ENCODE assay signal across 13 cellular contexts in the genomic region with DNA sequence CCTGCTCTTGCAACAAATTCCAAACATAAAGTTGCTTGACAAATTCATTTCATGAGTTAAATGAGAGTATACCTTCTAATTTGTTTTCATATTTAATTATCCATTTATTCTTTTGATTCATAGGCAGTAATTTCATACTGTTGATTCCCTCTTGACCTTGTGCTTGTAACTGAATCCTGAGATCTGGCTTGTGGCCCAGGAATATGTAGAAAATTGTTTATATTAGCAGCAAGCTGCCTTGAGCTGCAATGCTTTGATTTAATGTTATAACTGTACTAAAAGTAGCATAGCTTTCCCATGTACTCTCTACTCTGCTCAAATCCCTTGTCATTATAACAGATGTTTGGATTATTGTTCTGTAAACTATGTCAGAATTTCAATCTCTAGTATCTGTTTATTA.
A peak's percentile ranks its signal among the peaks of the same experiment; 100 is the strongest.
DNase-seq lines count a peak whose midpoint lies in the region; ATAC-seq, FAIRE-seq and TF ChIP-seq lines count a peak whose summit lies in the region.
"Had no signal": no experiment of that assay in that cellular context is flagged by ENCODE, and none has a peak within 500 bp of the region (broad histone marks: within the 10 kb centered on the region; RNA-seq: fewer than 3 reads in every experiment).

No MANE protein-coding gene starts in this region.

- H3K9me3 ChIP-seq in AG04450 (ENCODE audit: control insufficient read depth, insufficient read depth, low read length) (peaks cover 7% of the 10 kb centered on the region; the same call in 1 of the 2 replicates), endothelial cell of umbilical vein (replicated peaks; ENCODE audit: control insufficient read depth, insufficient read depth, low read length) (no peaks in the 10 kb centered on the region), right lobe of liver (no peaks in the 10 kb centered on the region)

- intact Hi-C loops in endothelial cell of umbilical vein (cut with micrococcal nuclease), result no loop called here
- intact Hi-C loops in right lobe of liver (cut with DNase I), result no loop called here

- no peak overlapping the region for H2AFZ ChIP-seq in endothelial cell of umbilical vein (ENCODE audit: low read depth, low read length)

- no peak overlapping the region for H3K9ac ChIP-seq in endothelial cell of umbilical vein (replicated peaks; ENCODE audit: extremely low read depth, insufficient read depth, low read length)

- no peaks in the 10 kb centered on the region for H3K4me1 ChIP-seq in endothelial cell of umbilical vein (ENCODE audit: control insufficient read depth, extremely low read depth, insufficient read depth, low read length)
- no peaks in the 10 kb centered on the region for H3K4me1 ChIP-seq in right lobe of liver

- no peak overlapping the region for H3K27ac Mint-ChIP-seq in activated T-helper 17 cell treated with anti-CD3 and anti-CD28 coated beads, Interleukin-2, amount 50 U/mL, for 72 hours
- H3K27ac Mint-ChIP-seq: activated CD8-positive, alpha-beta memory T cell treated with anti-CD3 and anti-CD28 coated beads, Interleukin-2, amount 10 ng/mL, durations not matched to agents 7 days and 5 days; activated naive CD8-positive, alpha-beta T cell treated with anti-CD3 and anti-CD28 coated beads, Interleukin-2, amount 10 ng/mL, durations not matched to agents 7 days and 5 days had no signal

- dilution Hi-C loops in endothelial cell of umbilical vein (cut with MboI; ENCODE audit: extremely low pct_ligation_motif_present, low sequenced_read_pairs), result no loop called here

- FAIRE-seq in HTR-8/SVneo (lab: Jason Lieb, UNC), result no peak
- no peak for FAIRE-seq in endothelial cell of umbilical vein (lab: Jason Lieb, UNC)

- H3K9me1 ChIP-seq in endothelial cell of umbilical vein (replicated peaks; ENCODE audit: control insufficient read depth, extremely low read depth, insufficient read depth, low read length), result no peaks in the 10 kb centered on the region

- no peaks in the 10 kb centered on the region for H3K36me3 ChIP-seq in endothelial cell of umbilical vein (ENCODE audit: control insufficient read depth in 2 of 2, extremely low read depth in 1 of 2, insufficient read depth in 2 of 2, low read length in 2 of 2)
- no peaks in the 10 kb centered on the region for H3K36me3 ChIP-seq in right lobe of liver

- H3K27me3 Mint-ChIP-seq in activated T-helper 17 cell treated with anti-CD3 and anti-CD28 coated beads, Interleukin-2, amount 50 U/mL, for 72 hours, result no peaks in the 10 kb centered on the region
- H3K27me3 Mint-ChIP-seq: activated CD8-positive, alpha-beta memory T cell treated with anti-CD3 and anti-CD28 coated beads, Interleukin-2, amount 10 ng/mL, durations not matched to agents 7 days and 5 days; activated naive CD8-positive, alpha-beta T cell treated with anti-CD3 and anti-CD28 coated beads, Interleukin-2, amount 10 ng/mL, durations not matched to agents 7 days and 5 days had no signal

- H3K4me3 Mint-ChIP-seq in activated T-helper 17 cell treated with anti-CD3 and anti-CD28 coated beads, Interleukin-2, amount 50 U/mL, for 72 hours, result no peak overlapping the region
- H3K4me3 Mint-ChIP-seq: activated CD8-positive, alpha-beta memory T cell treated with anti-CD3 and anti-CD28 coated beads, Interleukin-2, amount 10 ng/mL, durations not matched to agents 7 days and 5 days; activated naive CD8-positive, alpha-beta T cell treated with anti-CD3 and anti-CD28 coated beads, Interleukin-2, amount 10 ng/mL, durations not matched to agents 7 days and 5 days had no signal

- H3K27ac ChIP-seq in AG04450 (ENCODE audit: low read depth, low read length), result no peak overlapping the region
- no peak overlapping the region for H3K27ac ChIP-seq in endothelial cell of umbilical vein (ENCODE audit: insufficient read depth, low read depth, low read length)
- no peak overlapping the region for H3K27ac ChIP-seq in right lobe of liver
- H3K27ac ChIP-seq: RWPE1 had no signal

- TF ChIP-seq POLR2A in endothelial cell of umbilical vein (IDR thresholded peaks at IDR 0.05; ENCODE audit: low read depth, low read length), result no peak
- no peak for TF ChIP-seq POLR2A in right lobe of liver (IDR thresholded peaks at IDR 0.05)

- H3K9me3 Mint-ChIP-seq in activated T-helper 17 cell treated with anti-CD3 and anti-CD28 coated beads, Interleukin-2, amount 50 U/mL, for 72 hours, result peaks cover 7% of the 10 kb centered on the region

- TF ChIP-seq CTCF in AG04450 (IDR thresholded peaks at IDR 0.05; ENCODE audit: low read depth, low read length), result no peak
- no peak for TF ChIP-seq CTCF in endothelial cell of umbilical vein (IDR thresholded peaks at IDR 0.05; ENCODE audit: extremely low read depth in 1 of 2, insufficient read depth in 1 of 2, low read depth in 1 of 2, low read length in 2 of 2)
- no peak for TF ChIP-seq CTCF in right lobe of liver (IDR thresholded peaks at IDR 0.05)

- CTCF ChIA-PET in AG04450 (lab: Charles Lee), result interaction anchor here (1.3 kb wide), 1 partner anchor 112 kb away, joined by 3 read pairs; no protein-coding TSS in a partner anchor
- CTCF ChIA-PET in endothelial cell of umbilical vein (lab: Charles Lee), result interaction anchor here (0.7 to 1.4 kb wide), 4 partner anchors 11 to 282 kb away, joined by 3 read pairs; no protein-coding TSS in a partner anchor

- no peaks in the 10 kb centered on the region for H4K20me1 ChIP-seq in endothelial cell of umbilical vein (replicated peaks; ENCODE audit: control insufficient read depth, extremely low read depth, insufficient read depth, low read length)

- DNase-seq in AG04450 (ENCODE audit: low read depth, low spot score) (peak; percentile 70), HTR-8/SVneo (ENCODE audit: insufficient read length, low spot score) (peak; percentile 9), NCI-H446 (lab: John Stamatoyannopoulos, UW) (peak; percentile 14 to 35), endothelial cell of umbilical vein (ENCODE audit: low read depth, low spot score) (peak; percentile 60), right lobe of liver (no peak)
- DNase-seq: activated CD8-positive, alpha-beta memory T cell treated with anti-CD3 and anti-CD28 coated beads, Interleukin-2, amount 10 ng/mL, durations not matched to agents 7 days and 5 days; activated naive CD8-positive, alpha-beta T cell treated with anti-CD3 and anti-CD28 coated beads, Interleukin-2, amount 10 ng/mL, durations not matched to agents 7 days and 5 days; cortex of kidney; glutamatergic neuron had no signal

- H3K4me2 ChIP-seq in endothelial cell of umbilical vein (ENCODE audit: insufficient read depth, low read length), result no peak overlapping the region

- H3K27me3 ChIP-seq in AG04450 (ENCODE audit: control insufficient read depth, insufficient read depth, low read length) (no peaks in the 10 kb centered on the region), endothelial cell of umbilical vein (ENCODE audit: control insufficient read depth in 2 of 2, insufficient read depth in 2 of 2, low read length in 2 of 2) (no peaks in the 10 kb centered on the region), right lobe of liver (no peaks in the 10 kb centered on the region)

- H3K36me3 Mint-ChIP-seq in activated T-helper 17 cell treated with anti-CD3 and anti-CD28 coated beads, Interleukin-2, amount 50 U/mL, for 72 hours (ENCODE audit: low read depth), result no peaks in the 10 kb centered on the region
- H3K36me3 Mint-ChIP-seq: activated CD8-positive, alpha-beta memory T cell treated with anti-CD3 and anti-CD28 coated beads, Interleukin-2, amount 10 ng/mL, durations not matched to agents 7 days and 5 days; activated naive CD8-positive, alpha-beta T cell treated with anti-CD3 and anti-CD28 coated beads, Interleukin-2, amount 10 ng/mL, durations not matched to agents 7 days and 5 days had no signal

- POLR2A ChIA-PET in AG04450 (lab: Yijun Ruan, JAX), result interaction anchor here (0.9 kb wide), 1 partner anchor 37 kb away, joined by 3 read pairs; no protein-coding TSS in a partner anchor
- POLR2A ChIA-PET in endothelial cell of umbilical vein (lab: Charles Lee), result no interaction called here

- ATAC-seq in right lobe of liver (no peak), GM21529 (IDR thresholded peaks at IDR 0.05; ENCODE audit: unreplicated experiment) (no peak), esophagus mucosa (no peak)
- ATAC-seq in activated T-helper 17 cell treated with anti-CD3 and anti-CD28 coated beads, Interleukin-2, amount 50 U/mL, for 72 hours (replicated peaks), result no peak
- ATAC-seq: activated CD8-positive, alpha-beta memory T cell treated with anti-CD3 and anti-CD28 coated beads, Interleukin-2, amount 10 ng/mL, durations not matched to agents 7 days and 5 days had no signal

- H3K4me3 ChIP-seq in AG04450 (ENCODE audit: low read depth, low read length) (no peak overlapping the region), endothelial cell of umbilical vein (replicated peaks in 1 of 3; ENCODE audit: insufficient read depth in 1 of 3, low read depth in 1 of 3, low read length in 3 of 3) (no peak overlapping the region), right lobe of liver (no peak overlapping the region)

- H3K79me2 ChIP-seq in endothelial cell of umbilical vein (ENCODE audit: control insufficient read depth, insufficient read depth, low read length), result no peaks in the 10 kb centered on the region

- BruUV-seq in endothelial cell of umbilical vein (replicated peaks; lab: Mats Ljungman, UMichigan), result no TSS peak

- no peaks in the 10 kb centered on the region for H3K4me1 Mint-ChIP-seq in activated T-helper 17 cell treated with anti-CD3 and anti-CD28 coated beads, Interleukin-2, amount 50 U/mL, for 72 hours
- H3K4me1 Mint-ChIP-seq: activated CD8-positive, alpha-beta memory T cell treated with anti-CD3 and anti-CD28 coated beads, Interleukin-2, amount 10 ng/mL, durations not matched to agents 7 days and 5 days; activated naive CD8-positive, alpha-beta T cell treated with anti-CD3 and anti-CD28 coated beads, Interleukin-2, amount 10 ng/mL, durations not matched to agents 7 days and 5 days had no signal

TF ChIP-seq in endothelial cell of umbilical vein, 7 proteins besides CTCF, POLR2A, EP300 and RAD21:
- TF ChIP-seq, protein P1, sequence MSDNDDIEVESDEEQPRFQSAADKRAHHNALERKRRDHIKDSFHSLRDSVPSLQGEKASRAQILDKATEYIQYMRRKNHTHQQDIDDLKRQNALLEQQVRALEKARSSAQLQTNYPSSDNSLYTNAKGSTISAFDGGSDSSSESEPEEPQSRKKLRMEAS (IDR thresholded peaks at IDR 0.05; ENCODE audit: insufficient read depth, insufficient read length), result no peak
- no peak for TF ChIP-seq EZH2 (IDR thresholded peaks at IDR 0.05; ENCODE audit: borderline replicate concordance, low read depth, low read length, severe bottlenecking)

Comparison
In these comparisons a context has a peak if more than half of its experiments do, and no peak if none do; other contexts are left out.
1. DNase-seq: peak in AG04450 (single experiment), HTR-8/SVneo (single experiment), NCI-H446 (2 of 2) and endothelial cell of umbilical vein (single experiment); none in right lobe of liver (0 of 3).